In the genomic region with DNA sequence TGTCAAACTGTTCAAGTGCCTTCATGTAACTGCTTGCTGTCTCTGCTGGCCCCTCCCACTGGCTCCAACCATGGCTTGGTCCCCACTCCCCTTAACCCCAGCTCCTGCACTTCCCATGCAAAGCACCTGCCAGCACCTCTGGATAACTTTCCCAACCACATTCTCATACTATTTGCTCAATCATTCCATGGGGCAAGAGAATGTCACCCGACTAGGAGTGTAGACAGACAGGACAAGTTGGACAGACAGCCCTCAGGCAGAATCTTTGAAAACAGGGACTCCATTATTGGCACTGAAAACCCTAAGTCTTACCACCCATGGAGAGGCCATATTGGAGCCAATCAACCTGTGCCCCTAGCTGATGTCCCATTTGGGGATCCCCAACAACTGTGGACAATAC, we compare ENCODE assay signal across 27 cellular contexts.
"Had no signal": no experiment of that assay in that cellular context is flagged by ENCODE, and none has a peak within 500 bp of the region (broad histone marks: within the 10 kb centered on the region; RNA-seq: fewer than 3 reads in every experiment).

No MANE protein-coding gene starts in this region.

- H3K27ac Mint-ChIP-seq: stimulated activated effector memory CD8-positive, alpha-beta T cell treated with anti-CD3 and anti-CD28 coated beads, Interleukin-12 subunit alpha, Interleukin-12 subunit beta, amount 100 ng/mL, for 72 hours; stimulated activated memory B cell treated with anti-CD40 and anti-IgM and Interleukin-4, amounts not matched to agents 10 μg/mL and 1 μg/mL and 100 μg/mL, for 72 hours; stimulated activated naive B cell treated with anti-CD40 and anti-IgM and Interleukin-4, amounts not matched to agents 10 μg/mL and 1 μg/mL and 100 μg/mL, for 72 hours; stimulated activated naive CD8-positive, alpha-beta T cell treated with anti-CD3 and anti-CD28 coated beads, Interleukin-15, amount 100 ng/mL, for 72 hours; stimulated activated naive CD8-positive, alpha-beta T cell treated with anti-CD3 and anti-CD28 coated beads, Interleukin-15, Interleukin-2, amounts not matched to agents 100 ng/mL and 50 ng/mL, for 24 hours; type B pancreatic cell had no signal

- H3K36me3 Mint-ChIP-seq: stimulated activated effector memory CD8-positive, alpha-beta T cell treated with anti-CD3 and anti-CD28 coated beads, Interleukin-12 subunit alpha, Interleukin-12 subunit beta, amount 100 ng/mL, for 72 hours; stimulated activated memory B cell treated with anti-CD40 and anti-IgM and Interleukin-4, amounts not matched to agents 10 μg/mL and 1 μg/mL and 100 μg/mL, for 72 hours; stimulated activated naive B cell treated with anti-CD40 and anti-IgM and Interleukin-4, amounts not matched to agents 10 μg/mL and 1 μg/mL and 100 μg/mL, for 72 hours; type B pancreatic cell had no signal

- H3K27me3 ChIP-seq: stomach, suprapubic skin, testis, thyroid gland, tibial artery, tibial nerve, transverse colon, upper lobe of left lung, uterus, vagina had no signal

- DNase-seq: stimulated activated CD4-positive, alpha-beta T cell treated with anti-CD3 and anti-CD28 coated beads, Interleukin-2, amount 100 ng/mL, for 24 hours; stimulated activated CD4-positive, alpha-beta T cell treated with anti-CD3 and anti-CD28 coated beads, Interleukin-2, amount 100 ng/mL, for 48 hours; stimulated activated CD4-positive, alpha-beta T cell treated with anti-CD3 and anti-CD28 coated beads, Interleukin-4, amount 100 ng/mL, for 1 hour; stimulated activated CD4-positive, alpha-beta T cell treated with anti-CD3 and anti-CD28 coated beads, Interleukin-4, amount 100 ng/mL, for 24 hours; stimulated activated CD4-positive, alpha-beta T cell treated with anti-CD3 and anti-CD28 coated beads, Interleukin-4, amount 100 ng/mL, for 4 hours; stimulated activated CD8-positive, alpha-beta memory T cell treated with anti-CD3 and anti-CD28 coated beads, Interleukin-4, amount 100 ng/mL, for 48 hours; stimulated activated naive B cell treated with anti-CD40 and anti-IgM and Interleukin-4, amounts not matched to agents 10 μg/mL and 1 μg/mL and 100 μg/mL, for 72 hours; stimulated activated naive CD4-positive, alpha-beta T cell; stimulated activated naive CD4-positive, alpha-beta T cell treated with Interleukin-2 at 50 U/mL for 16 hours; stimulated activated naive CD8-positive, alpha-beta T cell treated with anti-CD3 and anti-CD28 coated beads, Interleukin-15, amount 100 ng/mL, for 72 hours; stimulated activated naive CD8-positive, alpha-beta T cell treated with anti-CD3 and anti-CD28 coated beads, Interleukin-15, Interleukin-2, amounts not matched to agents 100 U/mL and 50 U/mL, for 24 hours; stomach; substantia nigra; testis; thyroid gland; tibial artery; transverse colon; upper lobe of left lung; uterus had no signal

- H3K27ac ChIP-seq: stomach, suprapubic skin, testis, thoracic aorta, thyroid gland, tibial artery, tibial nerve, transverse colon, upper lobe of left lung, uterus, vagina had no signal

- H3K4me3 ChIP-seq: stomach, suprapubic skin, testis, thoracic aorta, thyroid gland, tibial artery, tibial nerve, transverse colon, upper lobe of left lung, uterus, vagina had no signal

- H3K4me1 ChIP-seq: tibial nerve, upper lobe of left lung had no signal

- H3K27me3 Mint-ChIP-seq: stimulated activated memory B cell treated with anti-CD40 and anti-IgM and Interleukin-4, amounts not matched to agents 10 μg/mL and 1 μg/mL and 100 μg/mL, for 72 hours; stimulated activated naive CD8-positive, alpha-beta T cell treated with anti-CD3 and anti-CD28 coated beads, Interleukin-15, Interleukin-2, amounts not matched to agents 100 ng/mL and 50 ng/mL, for 24 hours had no signal

- H3K4me3 Mint-ChIP-seq: stimulated activated effector memory CD8-positive, alpha-beta T cell treated with anti-CD3 and anti-CD28 coated beads, Interleukin-12 subunit alpha, Interleukin-12 subunit beta, amount 100 ng/mL, for 72 hours; stimulated activated memory B cell treated with anti-CD40 and anti-IgM and Interleukin-4, amounts not matched to agents 10 μg/mL and 1 μg/mL and 100 μg/mL, for 72 hours; stimulated activated naive B cell treated with anti-CD40 and anti-IgM and Interleukin-4, amounts not matched to agents 10 μg/mL and 1 μg/mL and 100 μg/mL, for 72 hours; stimulated activated naive CD8-positive, alpha-beta T cell treated with anti-CD3 and anti-CD28 coated beads, Interleukin-15, amount 100 ng/mL, for 72 hours; stimulated activated naive CD8-positive, alpha-beta T cell treated with anti-CD3 and anti-CD28 coated beads, Interleukin-15, Interleukin-2, amounts not matched to agents 100 ng/mL and 50 ng/mL, for 24 hours; type B pancreatic cell had no signal

- H3K9me3 Mint-ChIP-seq: stimulated activated effector memory CD8-positive, alpha-beta T cell treated with anti-CD3 and anti-CD28 coated beads, Interleukin-12 subunit alpha, Interleukin-12 subunit beta, amount 100 ng/mL, for 72 hours; stimulated activated memory B cell treated with anti-CD40 and anti-IgM and Interleukin-4, amounts not matched to agents 10 μg/mL and 1 μg/mL and 100 μg/mL, for 72 hours; stimulated activated naive CD8-positive, alpha-beta T cell treated with anti-CD3 and anti-CD28 coated beads, Interleukin-15, amount 100 ng/mL, for 72 hours; stimulated activated naive CD8-positive, alpha-beta T cell treated with anti-CD3 and anti-CD28 coated beads, Interleukin-15, Interleukin-2, amounts not matched to agents 100 ng/mL and 50 ng/mL, for 24 hours had no signal

- H3K36me3 ChIP-seq: stomach, suprapubic skin, thoracic aorta, thyroid gland, tibial artery, tibial nerve, transverse colon, upper lobe of left lung, uterus, vagina had no signal

- H3K9me3 ChIP-seq: suprapubic skin, testis, thoracic aorta, thyroid gland, tibial artery, tibial nerve, transverse colon, upper lobe of left lung, uterus, vagina had no signal

- ATAC-seq: stimulated activated effector memory CD8-positive, alpha-beta T cell treated with anti-CD3 and anti-CD28 coated beads, Interleukin-12 subunit alpha, Interleukin-12 subunit beta, amount 100 ng/mL, for 72 hours; stimulated activated memory B cell treated with anti-CD40 and anti-IgM and Interleukin-4, amounts not matched to agents 10 μg/mL and 1 μg/mL and 100 μg/mL, for 72 hours; stimulated activated naive CD8-positive, alpha-beta T cell treated with anti-CD3 and anti-CD28 coated beads, Interleukin-15, amount 100 ng/mL, for 72 hours; stimulated activated naive CD8-positive, alpha-beta T cell treated with anti-CD3 and anti-CD28 coated beads, Interleukin-15, Interleukin-2, amounts not matched to agents 100 U/mL and 50 U/mL, for 24 hours had no signal
